19 cellular contexts compared by ENCODE assay signal in genomic region chr20:12947691-12948090, GRCh38.
DNase-seq lines count a peak whose midpoint lies in the region; ATAC-seq, FAIRE-seq and TF ChIP-seq lines count a peak whose summit lies in the region.
"Had no signal": no experiment of that assay in that cellular context is flagged by ENCODE, and none has a peak within 500 bp of the region (broad histone marks: within the 10 kb centered on the region; RNA-seq: fewer than 3 reads in every experiment).

No MANE protein-coding gene starts in this region.

- H3K36me3 ChIP-seq in bronchial epithelial cell (ENCODE audit: control insufficient read depth, insufficient read depth, low read length) (no peaks in the 10 kb centered on the region), keratinocyte (ENCODE audit: control insufficient read depth in 2 of 2, extremely low read depth in 1 of 2, insufficient read depth in 2 of 2, low read length in 2 of 2) (no peaks in the 10 kb centered on the region)
- H3K36me3 ChIP-seq: BLaER1 had no signal

- no peaks in the 10 kb centered on the region for H4K20me1 ChIP-seq in keratinocyte (ENCODE audit: control insufficient read depth, extremely low read depth, insufficient read depth, low read length)
- H4K20me1 ChIP-seq: BLaER1 had no signal

- H3K36me3 Mint-ChIP-seq in glutamatergic neuron (ENCODE audit: unreplicated experiment), result no peaks in the 10 kb centered on the region
- H3K36me3 Mint-ChIP-seq: CD14-positive monocyte; CD4-positive, alpha-beta memory T cell had no signal

- dilution Hi-C loops in keratinocyte (cut with MboI; ENCODE audit: extremely low pct_ligation_motif_present, low sequenced_read_pairs), result no loop called here

- peak; percentile 23 for DNase-seq in DMS53 (lab: John Stamatoyannopoulos, UW)
- no peak for DNase-seq in DMS53 treated with DMSO at 0.1 percent for 48 hours (lab: John Stamatoyannopoulos, UW; ENCODE audit: unreplicated experiment)
- peak; percentile 62 for DNase-seq in bronchial epithelial cell (ENCODE audit: low read depth)
- DNase-seq in keratinocyte (ENCODE audit: low read depth, low spot score), result no peak
- no peak for DNase-seq in glutamatergic neuron
- DNase-seq in DMS153 (lab: John Stamatoyannopoulos, UW), result no peak
- DNase-seq: CD4-positive, alpha-beta memory T cell; DMS79; GDM1; GM23248; H7; HFFc6 had no signal

- no peaks in the 10 kb centered on the region for H3K4me1 Mint-ChIP-seq in glutamatergic neuron (ENCODE audit: low read depth, unreplicated experiment)
- H3K4me1 Mint-ChIP-seq: CD14-positive monocyte; CD4-positive, alpha-beta memory T cell had no signal

- H3K9ac ChIP-seq in keratinocyte (ENCODE audit: control insufficient read depth, extremely low read depth, insufficient read depth, low read length), result no peak overlapping the region
- H3K9ac ChIP-seq: BLaER1, GM23248 had no signal

- FAIRE-seq in bronchial epithelial cell (lab: Jason Lieb, UNC) (no peak), keratinocyte (lab: Jason Lieb, UNC) (peak; percentile 9)
- FAIRE-seq: GM12892, GM18507 had no signal

- H3K4me1 ChIP-seq in keratinocyte (ENCODE audit: control insufficient read depth, extremely low read depth, insufficient read depth, low read length), result no peaks in the 10 kb centered on the region
- H3K4me1 ChIP-seq: BLaER1 had no signal

- no peak for TF ChIP-seq CTCF in bronchial epithelial cell (IDR thresholded peaks at IDR 0.05; ENCODE audit: insufficient read depth, low read length, severe bottlenecking)
- no peak for TF ChIP-seq CTCF in keratinocyte (optimal IDR thresholded peaks at IDR 0.05 in 1 of 3, IDR thresholded peaks at IDR 0.05 in 1 of 3, conservative IDR thresholded peaks at IDR 0.05 in 1 of 3; ENCODE audit: extremely low read depth in 1 of 3, insufficient read depth in 2 of 3, low read length in 3 of 3)
- TF ChIP-seq CTCF in glutamatergic neuron (IDR thresholded peaks at IDR 0.05; ENCODE audit: partially characterized antibody, unreplicated experiment), result no peak

- H3K27ac Mint-ChIP-seq in glutamatergic neuron (ENCODE audit: unreplicated experiment), result no peak overlapping the region
- H3K27ac Mint-ChIP-seq: CD14-positive monocyte; CD4-positive, alpha-beta memory T cell; HFFc6 had no signal

- H3K27me3 Mint-ChIP-seq in glutamatergic neuron (ENCODE audit: unreplicated experiment), result peaks cover 2% of the 10 kb centered on the region
- H3K27me3 Mint-ChIP-seq: CD4-positive, alpha-beta memory T cell had no signal

- no peaks in the 10 kb centered on the region for H3K9me3 ChIP-seq in keratinocyte (ENCODE audit: control insufficient read depth, low read depth, low read length)
- H3K9me3 ChIP-seq: A549, BLaER1 had no signal

- H3K79me2 ChIP-seq in keratinocyte (ENCODE audit: control insufficient read depth, insufficient read depth, low read length), result no peaks in the 10 kb centered on the region

- H3K27me3 ChIP-seq in bronchial epithelial cell (ENCODE audit: control insufficient read depth, insufficient read depth, low read length) (no peaks in the 10 kb centered on the region), keratinocyte (ENCODE audit: control insufficient read depth, extremely low read depth, insufficient read depth, low read length) (no peaks in the 10 kb centered on the region)
- H3K27me3 ChIP-seq: BLaER1 had no signal

- no peaks in the 10 kb centered on the region for H3K9me1 ChIP-seq in keratinocyte (ENCODE audit: control insufficient read depth, extremely low read depth, insufficient read depth, low read length)

- no peak for ATAC-seq in HG03442 (IDR thresholded peaks at IDR 0.05; ENCODE audit: unreplicated experiment)
- ATAC-seq: A549, HCT116 had no signal

- H3K4me3 ChIP-seq in bronchial epithelial cell (ENCODE audit: low read depth, low read length) (no peak overlapping the region), keratinocyte (ENCODE audit: control insufficient read depth in 2 of 3, extremely low read depth in 1 of 3, insufficient read depth in 2 of 3, low read depth in 1 of 3, low read length in 3 of 3) (no peak overlapping the region)
- H3K4me3 ChIP-seq: A549, BLaER1, GM23248 had no signal

- no peak overlapping the region for H3K4me2 ChIP-seq in keratinocyte (ENCODE audit: control insufficient read depth, extremely low read depth, insufficient read depth, low read depth, low read length)
- H3K4me2 ChIP-seq: A549, BLaER1 had no signal

- H2AFZ ChIP-seq in keratinocyte (ENCODE audit: control insufficient read depth, low read length), result no peak overlapping the region
- H2AFZ ChIP-seq: GM23248 had no signal

- H3K9me3 Mint-ChIP-seq in glutamatergic neuron (ENCODE audit: unreplicated experiment), result peaks cover 4% of the 10 kb centered on the region
- H3K9me3 Mint-ChIP-seq: CD14-positive monocyte had no signal

- no peak overlapping the region for H3K4me3 Mint-ChIP-seq in glutamatergic neuron (ENCODE audit: unreplicated experiment)
- H3K4me3 Mint-ChIP-seq: CD14-positive monocyte; CD4-positive, alpha-beta memory T cell; HFFc6 had no signal

- no peak overlapping the region for H3K27ac ChIP-seq in keratinocyte (ENCODE audit: control insufficient read depth, insufficient read depth, low read length)
- H3K27ac ChIP-seq: A549, BLaER1, GM23248 had no signal

Comparison
In these comparisons a context has a peak if more than half of its experiments do, and no peak if none do; other contexts are left out.
1. DNase-seq: peak in DMS53 (single experiment) and bronchial epithelial cell (single experiment); none in DMS53 treated with DMSO at 0.1 percent for 48 hours (single experiment), keratinocyte (single experiment), glutamatergic neuron (single experiment) and DMS153 (single experiment).